Comparison of ENCODE assay signal across 2 cellular contexts in the genomic region with DNA sequence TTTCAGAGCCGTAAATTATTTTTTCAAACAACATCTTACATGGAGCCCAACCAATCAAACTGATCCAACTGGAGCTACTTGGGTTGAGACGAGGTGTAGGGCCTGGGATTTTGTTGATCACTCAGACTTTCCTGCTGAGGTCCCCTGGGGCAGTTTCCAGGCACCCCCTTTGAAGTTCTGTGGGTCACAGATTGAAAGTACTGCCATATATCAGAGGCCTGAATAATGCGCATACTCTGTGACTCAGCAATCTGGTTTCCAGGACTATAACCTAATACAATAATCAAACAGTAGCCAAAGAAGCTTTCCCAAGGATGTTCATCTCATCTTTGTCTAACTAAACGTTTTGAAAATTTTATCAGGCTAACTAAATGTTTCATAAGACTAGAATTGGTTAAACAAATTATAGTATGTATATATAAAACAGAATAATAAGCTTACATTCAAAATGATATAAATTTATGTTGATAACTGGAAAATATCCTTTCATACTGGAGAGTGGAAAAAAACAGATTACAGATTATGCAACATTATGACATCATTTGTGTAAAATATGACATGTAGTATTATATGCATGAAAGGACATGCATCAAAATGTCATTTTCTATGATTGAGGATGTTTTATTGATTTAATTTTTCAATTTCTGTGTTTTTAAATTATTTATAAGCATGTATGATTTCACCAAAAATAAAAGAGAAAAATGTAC.
TF ChIP-seq lines count a peak whose summit lies in the region.

No MANE protein-coding gene starts in this region.

TF ChIP-seq in SK-N-SH treated with all-trans-retinoic acid at 6 μM for 48 hours, 23 proteins besides CTCF, POLR2A, EP300 and RAD21:
- TF ChIP-seq, protein P1, sequence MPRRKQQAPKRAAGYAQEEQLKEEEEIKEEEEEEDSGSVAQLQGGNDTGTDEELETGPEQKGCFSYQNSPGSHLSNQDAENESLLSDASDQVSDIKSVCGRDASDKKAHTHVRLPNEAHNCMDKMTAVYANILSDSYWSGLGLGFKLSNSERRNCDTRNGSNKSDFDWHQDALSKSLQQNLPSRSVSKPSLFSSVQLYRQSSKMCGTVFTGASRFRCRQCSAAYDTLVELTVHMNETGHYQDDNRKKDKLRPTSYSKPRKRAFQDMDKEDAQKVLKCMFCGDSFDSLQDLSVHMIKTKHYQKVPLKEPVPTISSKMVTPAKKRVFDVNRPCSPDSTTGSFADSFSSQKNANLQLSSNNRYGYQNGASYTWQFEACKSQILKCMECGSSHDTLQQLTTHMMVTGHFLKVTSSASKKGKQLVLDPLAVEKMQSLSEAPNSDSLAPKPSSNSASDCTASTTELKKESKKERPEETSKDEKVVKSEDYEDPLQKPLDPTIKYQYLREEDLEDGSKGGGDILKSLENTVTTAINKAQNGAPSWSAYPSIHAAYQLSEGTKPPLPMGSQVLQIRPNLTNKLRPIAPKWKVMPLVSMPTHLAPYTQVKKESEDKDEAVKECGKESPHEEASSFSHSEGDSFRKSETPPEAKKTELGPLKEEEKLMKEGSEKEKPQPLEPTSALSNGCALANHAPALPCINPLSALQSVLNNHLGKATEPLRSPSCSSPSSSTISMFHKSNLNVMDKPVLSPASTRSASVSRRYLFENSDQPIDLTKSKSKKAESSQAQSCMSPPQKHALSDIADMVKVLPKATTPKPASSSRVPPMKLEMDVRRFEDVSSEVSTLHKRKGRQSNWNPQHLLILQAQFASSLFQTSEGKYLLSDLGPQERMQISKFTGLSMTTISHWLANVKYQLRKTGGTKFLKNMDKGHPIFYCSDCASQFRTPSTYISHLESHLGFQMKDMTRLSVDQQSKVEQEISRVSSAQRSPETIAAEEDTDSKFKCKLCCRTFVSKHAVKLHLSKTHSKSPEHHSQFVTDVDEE (CRISPR knock-in tag; IDR thresholded peaks at IDR 0.05) = no peak
- peak; percentile 31; the same call in 1 of the 2 replicates for TF ChIP-seq ISL1 (CRISPR knock-in tag; IDR thresholded peaks at IDR 0.05)

TF ChIP-seq in SK-N-SH, 30 proteins besides CTCF, POLR2A, EP300 and RAD21 (continued from another document):
- TF ChIP-seq, protein P2, sequence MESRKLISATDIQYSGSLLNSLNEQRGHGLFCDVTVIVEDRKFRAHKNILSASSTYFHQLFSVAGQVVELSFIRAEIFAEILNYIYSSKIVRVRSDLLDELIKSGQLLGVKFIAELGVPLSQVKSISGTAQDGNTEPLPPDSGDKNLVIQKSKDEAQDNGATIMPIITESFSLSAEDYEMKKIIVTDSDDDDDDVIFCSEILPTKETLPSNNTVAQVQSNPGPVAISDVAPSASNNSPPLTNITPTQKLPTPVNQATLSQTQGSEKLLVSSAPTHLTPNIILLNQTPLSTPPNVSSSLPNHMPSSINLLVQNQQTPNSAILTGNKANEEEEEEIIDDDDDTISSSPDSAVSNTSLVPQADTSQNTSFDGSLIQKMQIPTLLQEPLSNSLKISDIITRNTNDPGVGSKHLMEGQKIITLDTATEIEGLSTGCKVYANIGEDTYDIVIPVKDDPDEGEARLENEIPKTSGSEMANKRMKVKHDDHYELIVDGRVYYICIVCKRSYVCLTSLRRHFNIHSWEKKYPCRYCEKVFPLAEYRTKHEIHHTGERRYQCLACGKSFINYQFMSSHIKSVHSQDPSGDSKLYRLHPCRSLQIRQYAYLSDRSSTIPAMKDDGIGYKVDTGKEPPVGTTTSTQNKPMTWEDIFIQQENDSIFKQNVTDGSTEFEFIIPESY (IDR thresholded peaks at IDR 0.05; ENCODE audit: borderline replicate concordance, low read depth) = no peak
- TF ChIP-seq SIN3A (IDR thresholded peaks at IDR 0.05; ENCODE audit: borderline replicate concordance, low read depth, low read length) = no peak
- no peak for TF ChIP-seq RFX5 (IDR thresholded peaks at IDR 0.05; ENCODE audit: low read length)
- no peak for TF ChIP-seq TAF1 (IDR thresholded peaks at IDR 0.05; ENCODE audit: borderline replicate concordance, low read depth, low read length)
- no peak for TF ChIP-seq EZH2phosphoT487 (IDR thresholded peaks at IDR 0.05; ENCODE audit: borderline replicate concordance, low read depth)
